ENCODE assay signal across 9 cellular contexts in genomic region chr10:29257106-29257783, GRCh38. TPM values are rescaled to one million over a fixed set of nuclear protein-coding genes. Genes with fewer than 3 reads are reported as not detected.
DNase-seq lines count a peak whose midpoint lies in the region; ATAC-seq and TF ChIP-seq lines count a peak whose summit lies in the region.
"Had no signal": no experiment of that assay in that cellular context is flagged by ENCODE, and none has a peak within 500 bp of the region (broad histone marks: within the 10 kb centered on the region; RNA-seq: fewer than 3 reads in every experiment).

No MANE protein-coding gene starts in this region.

- H3K36me3 ChIP-seq in SJSA1 (no peaks in the 10 kb centered on the region), gastroesophageal sphincter (no peaks in the 10 kb centered on the region)

- H3K4me1 ChIP-seq in SJSA1 (replicated peaks) (peaks cover 26% of the 10 kb centered on the region), gastroesophageal sphincter (peaks cover 0 to 7% (median 0%) of the 10 kb centered on the region in 3 donors)

- in situ Hi-C loops in ACHN (cut with HindIII; ENCODE audit: low pct_ligation_motif_present, low pct_unique_long_range_greater_than_20kb, low sequenced_read_pairs) = no loop called here

- intact Hi-C loops in sciatic nerve (cut with DNase I) = no loop called here

- TF ChIP-seq EP300 in gastroesophageal sphincter (IDR thresholded peaks at IDR 0.05) = no peak

- H3K27me3 ChIP-seq in SJSA1 (replicated peaks) (no peaks in the 10 kb centered on the region), gastroesophageal sphincter (peaks cover 39% of the 10 kb centered on the region)

- H3K4me3 ChIP-seq in SJSA1 = no peak overlapping the region
- H3K4me3 ChIP-seq in gastroesophageal sphincter = no peak overlapping the region

- H3K27ac ChIP-seq in SJSA1 (peak overlapping the region; percentile 7; the same call in 1 of the 2 replicates), gastroesophageal sphincter (no peak overlapping the region)

- ATAC-seq in gastroesophageal sphincter = peak; percentile 87
- peak; percentile 98 for ATAC-seq in sciatic nerve
- no peak for ATAC-seq in HG03520 (IDR thresholded peaks at IDR 0.05; ENCODE audit: unreplicated experiment)
- no peak for ATAC-seq in HG03565 (IDR thresholded peaks at IDR 0.05; ENCODE audit: unreplicated experiment)

- no peak for TF ChIP-seq POLR2A in gastroesophageal sphincter (IDR thresholded peaks at IDR 0.05)

- WGBS in gastroesophageal sphincter (ENCODE audit: low coverage in 1 of 2), 2 donors = 24 to 31% methylated on average over 10 to 11 of the region's 11 CpGs

- H3K9me3 ChIP-seq in SJSA1 (replicated peaks) (no peaks in the 10 kb centered on the region), gastroesophageal sphincter (peaks cover 0 to 10% (median 0%) of the 10 kb centered on the region in 3 donors)

- DNase-seq in GM04503 (ENCODE audit: low read depth) (peak; percentile 85), SJSA1 (ENCODE audit: low read depth in 1 of 2, low spot score in 2 of 2) (peak in 1 of 2 experiments; percentile 56), sciatic nerve (ENCODE audit: low spot score) (peak; percentile 73), ACHN (no peak)
- DNase-seq in activated naive CD4-positive, alpha-beta T cell treated with Interleukin-2 at 50 U/mL for 16 hours = no peak
- DNase-seq: MM.1S had no signal

- no peak for TF ChIP-seq CTCF in gastroesophageal sphincter (IDR thresholded peaks at IDR 0.05)

RNA-seq across cellular contexts. Expression of gene LYZL1, which starts 31.6 kb away (rescaled TPM):
- not detected in 2 replicates for total RNA-seq in SJSA1 (2014; rRNA removed; shearing (Covaris generic))
- total RNA-seq in gastroesophageal sphincter = not detected
- not detected for total RNA-seq in sciatic nerve

Comparison
In these comparisons a context has a peak if more than half of its experiments do, and no peak if none do; other contexts are left out.
1. DNase-seq: peak in GM04503 (single experiment) and sciatic nerve (single experiment); none in ACHN (single experiment) and activated naive CD4-positive, alpha-beta T cell treated with Interleukin-2 at 50 U/mL for 16 hours (single experiment).
2. ATAC-seq: peak in gastroesophageal sphincter (single experiment) and sciatic nerve (single experiment); none in HG03520 (single experiment) and HG03565 (single experiment).